Comparison of ENCODE assay signal across 1 cellular context in the genomic region with DNA sequence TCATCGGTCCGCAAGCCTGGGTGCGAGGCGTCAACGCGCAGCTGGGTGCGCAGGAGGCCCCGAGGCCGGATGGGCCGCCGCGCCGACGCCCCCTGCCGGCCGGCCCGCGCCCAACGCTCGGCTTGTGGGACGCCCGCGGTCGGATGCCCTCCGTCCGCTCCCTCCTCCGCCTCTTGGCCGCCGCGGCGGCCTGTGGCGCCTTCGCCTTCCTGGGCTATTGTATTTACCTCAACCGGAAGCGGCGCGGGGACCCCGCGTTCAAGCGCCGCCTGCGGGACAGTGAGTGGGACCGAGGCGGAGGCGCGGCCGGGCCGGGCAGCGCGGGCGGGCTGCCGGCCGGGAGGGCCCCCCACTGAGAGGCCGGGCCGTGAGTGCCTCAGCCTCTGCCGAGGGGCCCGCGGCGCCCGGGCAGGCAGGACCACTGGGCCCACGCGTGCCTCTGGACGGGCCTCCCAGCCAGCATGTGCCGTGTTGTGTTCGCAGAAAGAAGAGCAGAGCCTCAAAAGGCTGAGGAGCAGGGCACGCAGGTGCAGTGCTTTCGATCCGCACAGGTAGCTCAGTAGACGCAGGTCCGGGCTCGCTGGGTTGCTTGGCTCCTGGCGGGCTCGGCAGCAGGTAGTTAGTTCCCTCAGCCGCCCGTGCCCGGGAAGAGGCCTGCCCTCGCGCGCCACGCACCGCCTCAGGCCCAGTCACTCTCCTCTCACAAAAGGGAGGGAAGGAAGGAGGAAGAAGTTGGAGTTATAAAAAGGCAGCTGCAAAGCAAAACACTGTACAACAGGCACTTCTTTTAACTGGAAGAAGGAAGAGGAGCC.
TF ChIP-seq lines count a peak whose summit lies in the region.

Gene TOMM20L (plus strand): TSS at position 116 of the 812 bp plus-strand sequence. CDS start 28 bp downstream, at position 144.

TF ChIP-seq in GM12878, 131 proteins besides CTCF, POLR2A, EP300 and RAD21 (continued from another document):
- TF ChIP-seq REST (IDR thresholded peaks at IDR 0.05; ENCODE audit: low read depth, low read length) (no peak), CBFB (IDR thresholded peaks at IDR 0.05; ENCODE audit: low read depth) (no peak), FOXK2 (IDR thresholded peaks at IDR 0.05) (no peak), ZBED1 (IDR thresholded peaks at IDR 0.05; ENCODE audit: borderline replicate concordance) (no peak), SUZ12 (IDR thresholded peaks at IDR 0.05; ENCODE audit: unreplicated experiment) (no peak), RB1 (IDR thresholded peaks at IDR 0.05; ENCODE audit: borderline replicate concordance) (peak; percentile 72; the same call in 1 of the 2 replicates), MTA3 (IDR thresholded peaks at IDR 0.05; ENCODE audit: borderline replicate concordance, low read length) (no peak), RBBP5 (conservative IDR thresholded peaks at IDR 0.05) (no peak), STAT1 (conservative IDR thresholded peaks at IDR 0.05) (0 out of 2 replicates have a peak, but pooled peaks have one; percentile 59), TARDBP (IDR thresholded peaks at IDR 0.05; ENCODE audit: borderline replicate concordance) (0 out of 2 replicates have a peak, but pooled peaks have one; percentile 42), IRF3 (IDR thresholded peaks at IDR 0.05) (no peak), FOS (IDR thresholded peaks at IDR 0.05; ENCODE audit: borderline replicate concordance, extremely low read depth, insufficient read length) (no peak), SRF (IDR thresholded peaks at IDR 0.05; ENCODE audit: low read depth in 2 of 2, low read length in 2 of 2) (no peak), JUND (IDR thresholded peaks at IDR 0.05; ENCODE audit: low read depth, low read length) (no peak), TCF7 (IDR thresholded peaks at IDR 0.05; ENCODE audit: borderline replicate concordance) (no peak), SMAD1 (IDR thresholded peaks at IDR 0.05; ENCODE audit: low read depth, partially characterized antibody) (no peak), NR2C2 (IDR thresholded peaks at IDR 0.05; ENCODE audit: borderline replicate concordance, control insufficient read depth, insufficient read length, low read depth) (no peak), MYB (IDR thresholded peaks at IDR 0.05; ENCODE audit: borderline replicate concordance, low read depth, low read length) (no peak), ZNF687 (IDR thresholded peaks at IDR 0.05) (peak; percentile 83), ZSCAN29 (IDR thresholded peaks at IDR 0.05) (0 out of 2 replicates have a peak, but pooled peaks have one; percentile 7), POLR2AphosphoS2 (IDR thresholded peaks at IDR 0.05; ENCODE audit: low read depth, low read length) (no peak), SPI1 (IDR thresholded peaks at IDR 0.05; ENCODE audit: borderline replicate concordance, insufficient read depth, low read depth, low read length) (no peak), GATAD2B (conservative IDR thresholded peaks at IDR 0.05; ENCODE audit: low read depth) (peak; percentile 87; the same call in 1 of the 2 replicates), BHLHE40 (IDR thresholded peaks at IDR 0.05; ENCODE audit: borderline replicate concordance in 1 of 2, low read depth in 2 of 2, low read length in 1 of 2) (peak in 1 of 2 experiments; percentile 36; a peak in 2 of 4 replicates), JUNB (IDR thresholded peaks at IDR 0.05) (no peak), NR2C1 (IDR thresholded peaks at IDR 0.05) (no peak), IRF4 (IDR thresholded peaks at IDR 0.05; ENCODE audit: low read depth, low read length) (no peak), MYC (IDR thresholded peaks at IDR 0.05; ENCODE audit: insufficient read depth, insufficient read length, insufficient replicate concordance, low read length, severe bottlenecking) (no peak), CHD2 (IDR thresholded peaks at IDR 0.05; ENCODE audit: borderline replicate concordance, low read depth, low read length) (no peak), TBL1XR1 (IDR thresholded peaks at IDR 0.05; ENCODE audit: low read depth, low read length) (no peak), KAT2A (conservative IDR thresholded peaks at IDR 0.05; ENCODE audit: control insufficient read depth, low read depth, low read length) (no peak), ELK1 (IDR thresholded peaks at IDR 0.05; ENCODE audit: low read depth, low read length) (no peak), POU2F2 (IDR thresholded peaks at IDR 0.05; ENCODE audit: borderline replicate concordance, low read depth, low read length) (no peak), ASH2L (IDR thresholded peaks at IDR 0.05; ENCODE audit: borderline replicate concordance, low read depth) (no peak), CREB1 (IDR thresholded peaks at IDR 0.05; ENCODE audit: low read depth) (no peak), SUPT20H (IDR thresholded peaks at IDR 0.05; ENCODE audit: borderline replicate concordance, control insufficient read depth, low read depth, low read length) (no peak), SREBF1 (IDR thresholded peaks at IDR 0.05; ENCODE audit: low read length) (no peak), ZNF384 (IDR thresholded peaks at IDR 0.05; ENCODE audit: borderline replicate concordance, low read depth, low read length) (no peak), POLR2AphosphoS5 (IDR thresholded peaks at IDR 0.05; ENCODE audit: low read length) (no peak; the same call in 1 of the 2 replicates)
- TF ChIP-seq, protein P1, sequence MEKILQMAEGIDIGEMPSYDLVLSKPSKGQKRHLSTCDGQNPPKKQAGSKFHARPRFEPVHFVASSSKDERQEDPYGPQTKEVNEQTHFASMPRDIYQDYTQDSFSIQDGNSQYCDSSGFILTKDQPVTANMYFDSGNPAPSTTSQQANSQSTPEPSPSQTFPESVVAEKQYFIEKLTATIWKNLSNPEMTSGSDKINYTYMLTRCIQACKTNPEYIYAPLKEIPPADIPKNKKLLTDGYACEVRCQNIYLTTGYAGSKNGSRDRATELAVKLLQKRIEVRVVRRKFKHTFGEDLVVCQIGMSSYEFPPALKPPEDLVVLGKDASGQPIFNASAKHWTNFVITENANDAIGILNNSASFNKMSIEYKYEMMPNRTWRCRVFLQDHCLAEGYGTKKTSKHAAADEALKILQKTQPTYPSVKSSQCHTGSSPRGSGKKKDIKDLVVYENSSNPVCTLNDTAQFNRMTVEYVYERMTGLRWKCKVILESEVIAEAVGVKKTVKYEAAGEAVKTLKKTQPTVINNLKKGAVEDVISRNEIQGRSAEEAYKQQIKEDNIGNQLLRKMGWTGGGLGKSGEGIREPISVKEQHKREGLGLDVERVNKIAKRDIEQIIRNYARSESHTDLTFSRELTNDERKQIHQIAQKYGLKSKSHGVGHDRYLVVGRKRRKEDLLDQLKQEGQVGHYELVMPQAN (conservative IDR thresholded peaks at IDR 0.05), result 0 out of 2 replicates have a peak, but pooled peaks have one; percentile 28
- TF ChIP-seq, protein P2, sequence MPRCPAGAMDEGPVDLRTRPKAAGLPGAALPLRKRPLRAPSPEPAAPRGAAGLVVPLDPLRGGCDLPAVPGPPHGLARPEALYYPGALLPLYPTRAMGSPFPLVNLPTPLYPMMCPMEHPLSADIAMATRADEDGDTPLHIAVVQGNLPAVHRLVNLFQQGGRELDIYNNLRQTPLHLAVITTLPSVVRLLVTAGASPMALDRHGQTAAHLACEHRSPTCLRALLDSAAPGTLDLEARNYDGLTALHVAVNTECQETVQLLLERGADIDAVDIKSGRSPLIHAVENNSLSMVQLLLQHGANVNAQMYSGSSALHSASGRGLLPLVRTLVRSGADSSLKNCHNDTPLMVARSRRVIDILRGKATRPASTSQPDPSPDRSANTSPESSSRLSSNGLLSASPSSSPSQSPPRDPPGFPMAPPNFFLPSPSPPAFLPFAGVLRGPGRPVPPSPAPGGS (IDR thresholded peaks at IDR 0.05; ENCODE audit: borderline replicate concordance, insufficient read depth, low read depth, low read length, poor library complexity, severe bottlenecking), result no peak
- TF ChIP-seq, protein P3, sequence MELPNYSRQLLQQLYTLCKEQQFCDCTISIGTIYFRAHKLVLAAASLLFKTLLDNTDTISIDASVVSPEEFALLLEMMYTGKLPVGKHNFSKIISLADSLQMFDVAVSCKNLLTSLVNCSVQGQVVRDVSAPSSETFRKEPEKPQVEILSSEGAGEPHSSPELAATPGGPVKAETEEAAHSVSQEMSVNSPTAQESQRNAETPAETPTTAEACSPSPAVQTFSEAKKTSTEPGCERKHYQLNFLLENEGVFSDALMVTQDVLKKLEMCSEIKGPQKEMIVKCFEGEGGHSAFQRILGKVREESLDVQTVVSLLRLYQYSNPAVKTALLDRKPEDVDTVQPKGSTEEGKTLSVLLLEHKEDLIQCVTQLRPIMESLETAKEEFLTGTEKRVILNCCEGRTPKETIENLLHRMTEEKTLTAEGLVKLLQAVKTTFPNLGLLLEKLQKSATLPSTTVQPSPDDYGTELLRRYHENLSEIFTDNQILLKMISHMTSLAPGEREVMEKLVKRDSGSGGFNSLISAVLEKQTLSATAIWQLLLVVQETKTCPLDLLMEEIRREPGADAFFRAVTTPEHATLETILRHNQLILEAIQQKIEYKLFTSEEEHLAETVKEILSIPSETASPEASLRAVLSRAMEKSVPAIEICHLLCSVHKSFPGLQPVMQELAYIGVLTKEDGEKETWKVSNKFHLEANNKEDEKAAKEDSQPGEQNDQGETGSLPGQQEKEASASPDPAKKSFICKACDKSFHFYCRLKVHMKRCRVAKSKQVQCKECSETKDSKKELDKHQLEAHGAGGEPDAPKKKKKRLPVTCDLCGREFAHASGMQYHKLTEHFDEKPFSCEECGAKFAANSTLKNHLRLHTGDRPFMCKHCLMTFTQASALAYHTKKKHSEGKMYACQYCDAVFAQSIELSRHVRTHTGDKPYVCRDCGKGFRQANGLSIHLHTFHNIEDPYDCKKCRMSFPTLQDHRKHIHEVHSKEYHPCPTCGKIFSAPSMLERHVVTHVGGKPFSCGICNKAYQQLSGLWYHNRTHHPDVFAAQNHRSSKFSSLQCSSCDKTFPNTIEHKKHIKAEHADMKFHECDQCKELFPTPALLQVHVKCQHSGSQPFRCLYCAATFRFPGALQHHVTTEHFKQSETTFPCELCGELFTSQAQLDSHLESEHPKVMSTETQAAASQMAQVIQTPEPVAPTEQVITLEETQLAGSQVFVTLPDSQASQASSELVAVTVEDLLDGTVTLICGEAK (IDR thresholded peaks at IDR 0.05; ENCODE audit: borderline replicate concordance), result no peak
